16 cellular contexts compared by ENCODE assay signal in the genomic region with DNA sequence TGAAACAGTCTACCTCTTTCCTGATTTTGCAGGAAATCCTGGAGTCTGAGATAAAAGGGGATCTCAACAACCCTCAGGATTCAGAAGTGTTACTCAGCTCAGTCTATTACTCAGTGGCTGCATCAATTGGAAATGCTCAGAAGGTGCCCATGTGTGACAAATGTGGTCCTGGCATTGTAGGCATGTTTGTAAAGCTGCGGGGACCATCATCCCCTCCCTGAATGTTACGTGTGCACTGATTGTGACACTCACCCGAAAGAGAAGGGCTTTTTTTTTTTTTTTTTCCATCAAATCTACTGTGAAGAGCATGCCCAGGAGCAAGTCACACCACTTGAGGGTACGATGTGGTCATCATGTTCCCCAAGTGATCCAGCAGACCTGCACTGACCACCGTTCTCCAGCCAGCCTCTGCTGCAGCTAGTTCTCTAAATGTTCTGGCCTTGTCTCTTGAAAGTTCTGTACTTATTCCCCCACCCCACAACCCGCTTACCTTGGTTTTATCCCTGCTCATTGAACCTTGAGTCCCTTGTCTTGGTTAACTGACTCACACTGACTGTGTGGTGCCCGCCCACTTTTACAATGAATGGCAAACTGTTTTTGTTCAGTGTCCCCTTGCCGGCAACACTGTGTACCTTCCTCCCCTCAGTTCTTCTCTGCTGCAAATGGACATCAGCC. TPM values are rescaled to one million over a fixed set of nuclear protein-coding genes. Genes with fewer than 3 reads are reported as not detected.
DNase-seq lines count a peak whose midpoint lies in the region; ATAC-seq and TF ChIP-seq lines count a peak whose summit lies in the region.
"Had no signal": no experiment of that assay in that cellular context is flagged by ENCODE, and none has a peak within 500 bp of the region (broad histone marks: within the 10 kb centered on the region; RNA-seq: fewer than 3 reads in every experiment).

No MANE protein-coding gene starts in this region.

- no peak overlapping the region for H2AK5ac ChIP-seq in trophoblast cell (ENCODE audit: low read length)

- no peak overlapping the region for H2BK5ac ChIP-seq in trophoblast cell (ENCODE audit: low read depth, low read length, poor library complexity)

- no peak overlapping the region for H3K14ac ChIP-seq in trophoblast cell (ENCODE audit: low read length)

- H3K9ac ChIP-seq in trophoblast cell (ENCODE audit: low read length): no peak overlapping the region

- no peak overlapping the region for H4K12ac ChIP-seq in trophoblast cell (ENCODE audit: low read depth, low read length)

- DNase-seq in HT1080 (ENCODE audit: low read depth) (peak; percentile 18), astrocyte of the hippocampus (ENCODE audit: low read depth, low spot score) (peak; percentile 60), trophoblast cell (peak; percentile 77 to 84), T1000 (lab: John Stamatoyannopoulos, UW) (no peak), foreskin keratinocyte (no peak), dorsolateral prefrontal cortex (no peak)
- DNase-seq: activated CD4-positive, CD25-positive, alpha-beta regulatory T cell treated with anti-CD3 and anti-CD28 coated beads, Interleukin-2, amount 50 U/mL, for 72 hours; CD4-positive, alpha-beta memory T cell; left colon; NCI-H187; NCI-H226 had no signal

- H3K79me2 ChIP-seq in trophoblast cell (ENCODE audit: control insufficient read depth, insufficient read depth, low read length, poor library complexity): no peaks in the 10 kb centered on the region

- no peak overlapping the region for H2BK120ac ChIP-seq in trophoblast cell (ENCODE audit: insufficient read depth, low read length, poor library complexity)

- no CpG with 5 or more reads among the region's 8 CpGs for WGBS in trophoblast cell (ENCODE audit: extremely low coverage, insufficient coverage, insufficient read length)

- peaks cover 7 to 9% of the 10 kb centered on the region in 2 experiments for H3K4me1 ChIP-seq in trophoblast cell (ENCODE audit: control insufficient read depth in 1 of 2, insufficient read depth in 2 of 2, low read length in 2 of 2)
- peaks cover 16% of the 10 kb centered on the region for H3K4me1 ChIP-seq in foreskin keratinocyte

- H3K4me3 ChIP-seq in trophoblast cell (ENCODE audit: low read depth, low read length): no peak overlapping the region
- H3K4me3 ChIP-seq in dorsolateral prefrontal cortex: no peak overlapping the region
- H3K4me3 ChIP-seq: cardiac muscle cell, suprapubic skin had no signal

- H4K8ac ChIP-seq in trophoblast cell (ENCODE audit: low read depth, low read length): no peak overlapping the region

- H2BK12ac ChIP-seq in trophoblast cell (ENCODE audit: low read length): no peak overlapping the region

- intact Hi-C loops in dorsolateral prefrontal cortex (cut with DNase I): no loop called here

- H3K27me3 ChIP-seq in trophoblast cell (ENCODE audit: insufficient read depth, low read length) (no peaks in the 10 kb centered on the region), foreskin keratinocyte (no peaks in the 10 kb centered on the region), dorsolateral prefrontal cortex (no peaks in the 10 kb centered on the region)
- H3K27me3 ChIP-seq: cardiac muscle cell, suprapubic skin had no signal

- ATAC-seq in GM18519 (IDR thresholded peaks at IDR 0.05; ENCODE audit: low FRiP score, unreplicated experiment) (peak; percentile 42), foreskin keratinocyte (no peak), GM21717 (IDR thresholded peaks at IDR 0.05; ENCODE audit: unreplicated experiment) (no peak)
- ATAC-seq: left colon, SK-N-SH treated with all-trans-retinoic acid at 6 μM for 48 hours had no signal

- H3K4ac ChIP-seq in trophoblast cell (ENCODE audit: low read depth, low read length): no peak overlapping the region

- H3K9me3 ChIP-seq in trophoblast cell (ENCODE audit: insufficient read depth, low read depth, low read length): no peaks in the 10 kb centered on the region
- H3K9me3 ChIP-seq: suprapubic skin had no signal

- no peaks in the 10 kb centered on the region for H3K79me1 ChIP-seq in trophoblast cell (ENCODE audit: low read length)

- H2AFZ ChIP-seq in trophoblast cell (ENCODE audit: insufficient read depth, low read length, poor library complexity): no peak overlapping the region

- H3K36me3 ChIP-seq in trophoblast cell (ENCODE audit: control insufficient read depth in 1 of 2, insufficient read depth in 2 of 2, low read length in 2 of 2): peaks cover 0 to 2% of the 10 kb centered on the region in 2 experiments
- H3K36me3 ChIP-seq: suprapubic skin had no signal

- H3K4me2 ChIP-seq in trophoblast cell (ENCODE audit: low read length): no peak overlapping the region

- no peak for TF ChIP-seq CTCF in foreskin keratinocyte (conservative IDR thresholded peaks at IDR 0.05)
- no peak for TF ChIP-seq CTCF in dorsolateral prefrontal cortex (IDR thresholded peaks at IDR 0.05 in 54 of 56, conservative IDR thresholded peaks at IDR 0.05 in 2 of 56; ENCODE audit: low read depth in 1 of 56, partially characterized antibody in 56 of 56)

- H4K91ac ChIP-seq in trophoblast cell (ENCODE audit: low read depth, low read length): no peak overlapping the region

- H3K27ac ChIP-seq in trophoblast cell (ENCODE audit: low read depth, low read length) (no peak overlapping the region), foreskin keratinocyte (no peak overlapping the region), dorsolateral prefrontal cortex (peak overlapping the region in 1 of 59 donors; percentile 2)
- H3K27ac ChIP-seq: cardiac muscle cell had no signal

- no peak overlapping the region for H3K23ac ChIP-seq in trophoblast cell (ENCODE audit: low read length)

- no peak overlapping the region for H3K18ac ChIP-seq in trophoblast cell (ENCODE audit: low read length)

RNA-seq across cellular contexts. Expression of a gene that starts 19.8 kb away (rescaled TPM):
- total RNA-seq in HT1080 (2014; rRNA removed; shearing (Covaris generic)): 11.1 and 12.4 TPM in 2 replicates
- 4.8 and 6.4 TPM in 2 replicates for polyA plus RNA-seq in HT1080 (2015; cell fraction: cytosol; rRNA removed)
- 10.0 and 11.5 TPM in 2 replicates for polyA plus RNA-seq in HT1080 (2015; cell fraction: nucleus; rRNA removed)
- polyA plus RNA-seq in trophoblast cell (2013): 8.0 and 8.2 TPM in 2 replicates
- total RNA-seq in foreskin keratinocyte (1.4 and 2.1 TPM in 2 replicates), dorsolateral prefrontal cortex (10 to 100 TPM; 14.2 to 56.6 (median 29.9) TPM)
- polyA plus RNA-seq in foreskin keratinocyte: 0.99 and 1.3 TPM in 2 replicates

Comparison
In these comparisons a context has a peak if more than half of its experiments do, and no peak if none do; other contexts are left out.
1. DNase-seq: peak in HT1080 (single experiment), astrocyte of the hippocampus (single experiment) and trophoblast cell (2 of 2); none in T1000 (single experiment), foreskin keratinocyte (0 of 2) and dorsolateral prefrontal cortex (0 of 10).